ENCODE assay signal across 1 cellular context in genomic region chr2:235240574-235240973, GRCh38.
TF ChIP-seq lines count a peak whose summit lies in the region.

No MANE protein-coding gene starts in this region.

TF ChIP-seq in GM23338, 12 proteins besides CTCF, POLR2A, EP300 and RAD21 (continued from another document):
- TF ChIP-seq EZH2 (IDR thresholded peaks at IDR 0.05; ENCODE audit: low read depth, unreplicated experiment) (no peak), CREB1 (CRISPR knock-in tag; IDR thresholded peaks at IDR 0.05; ENCODE audit: low read depth) (no peak), POLR2AphosphoS5 (IDR thresholded peaks at IDR 0.05; ENCODE audit: low read depth) (no peak)
